Comparison of ENCODE assay signal across 1 cellular context in the genomic region with DNA sequence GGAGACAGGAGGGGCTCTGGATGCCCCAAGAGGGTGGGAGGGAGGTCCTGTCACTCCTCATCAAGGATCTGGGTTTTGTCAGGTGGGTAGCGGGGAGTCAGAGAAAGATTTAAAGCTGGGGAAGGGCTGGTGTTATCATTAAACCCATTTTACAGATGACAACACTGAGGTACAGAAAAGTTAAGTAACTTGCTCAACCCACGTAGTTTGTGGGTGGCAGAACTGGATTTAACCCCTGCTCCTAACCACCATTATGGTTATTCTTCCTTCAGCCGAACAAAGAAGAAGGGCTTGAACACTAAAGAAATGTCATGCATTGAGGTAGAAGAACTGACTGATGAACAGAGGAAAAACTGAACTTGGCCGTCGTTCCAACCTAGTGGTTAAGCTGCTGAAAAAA.
A peak's percentile ranks its signal among the peaks of the same experiment; 100 is the strongest.
TF ChIP-seq lines count a peak whose summit lies in the region.

No MANE protein-coding gene starts in this region.

TF ChIP-seq in K562, 482 proteins besides CTCF, POLR2A, EP300 and RAD21 (continued from another document):
- TF ChIP-seq, protein P1, sequence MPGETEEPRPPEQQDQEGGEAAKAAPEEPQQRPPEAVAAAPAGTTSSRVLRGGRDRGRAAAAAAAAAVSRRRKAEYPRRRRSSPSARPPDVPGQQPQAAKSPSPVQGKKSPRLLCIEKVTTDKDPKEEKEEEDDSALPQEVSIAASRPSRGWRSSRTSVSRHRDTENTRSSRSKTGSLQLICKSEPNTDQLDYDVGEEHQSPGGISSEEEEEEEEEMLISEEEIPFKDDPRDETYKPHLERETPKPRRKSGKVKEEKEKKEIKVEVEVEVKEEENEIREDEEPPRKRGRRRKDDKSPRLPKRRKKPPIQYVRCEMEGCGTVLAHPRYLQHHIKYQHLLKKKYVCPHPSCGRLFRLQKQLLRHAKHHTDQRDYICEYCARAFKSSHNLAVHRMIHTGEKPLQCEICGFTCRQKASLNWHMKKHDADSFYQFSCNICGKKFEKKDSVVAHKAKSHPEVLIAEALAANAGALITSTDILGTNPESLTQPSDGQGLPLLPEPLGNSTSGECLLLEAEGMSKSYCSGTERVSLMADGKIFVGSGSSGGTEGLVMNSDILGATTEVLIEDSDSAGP (CRISPR knock-in tag; IDR thresholded peaks at IDR 0.05), result no peak
- TF ChIP-seq RBM25 (IDR thresholded peaks at IDR 0.05; ENCODE audit: low read depth, low read length, severe bottlenecking) (peak; percentile 87), THRAP3 (IDR thresholded peaks at IDR 0.05; ENCODE audit: borderline replicate concordance) (no peak), TBP (optimal IDR thresholded peaks at IDR 0.05; ENCODE audit: low read depth, low read length) (peak; percentile 63), POLR3G (IDR thresholded peaks at IDR 0.05; ENCODE audit: extremely low read depth, insufficient read length, insufficient replicate concordance) (no peak), TCF3 (CRISPR knock-in tag; IDR thresholded peaks at IDR 0.05) (no peak), ESRRB (CRISPR knock-in tag; IDR thresholded peaks at IDR 0.05; ENCODE audit: borderline replicate concordance) (no peak), ZNF79 (CRISPR knock-in tag; IDR thresholded peaks at IDR 0.05; ENCODE audit: low read depth) (no peak), ZNF512 (tag; IDR thresholded peaks at IDR 0.05) (no peak), RBM15 (IDR thresholded peaks at IDR 0.05; ENCODE audit: insufficient read depth, low read length) (no peak), ADNP (tag; IDR thresholded peaks at IDR 0.05) (peak; percentile 65), HDAC2 (IDR thresholded peaks at IDR 0.05) (no peak), ZNF398 (CRISPR knock-in tag; IDR thresholded peaks at IDR 0.05) (no peak), PRDM10 (IDR thresholded peaks at IDR 0.05; ENCODE audit: partially characterized antibody) (no peak), ZNF174 (CRISPR knock-in tag; IDR thresholded peaks at IDR 0.05) (no peak), PTRF (tag; IDR thresholded peaks at IDR 0.05) (no peak), POLR2AphosphoS5 (IDR thresholded peaks at IDR 0.05; ENCODE audit: control insufficient read depth, insufficient read depth, low read depth, low read length) (peak; percentile 52; the same call in 1 of the 2 replicates), BCOR (IDR thresholded peaks at IDR 0.05) (peak; percentile 78), FOXJ3 (CRISPR knock-in tag; IDR thresholded peaks at IDR 0.05) (no peak)
- TF ChIP-seq, protein P2, sequence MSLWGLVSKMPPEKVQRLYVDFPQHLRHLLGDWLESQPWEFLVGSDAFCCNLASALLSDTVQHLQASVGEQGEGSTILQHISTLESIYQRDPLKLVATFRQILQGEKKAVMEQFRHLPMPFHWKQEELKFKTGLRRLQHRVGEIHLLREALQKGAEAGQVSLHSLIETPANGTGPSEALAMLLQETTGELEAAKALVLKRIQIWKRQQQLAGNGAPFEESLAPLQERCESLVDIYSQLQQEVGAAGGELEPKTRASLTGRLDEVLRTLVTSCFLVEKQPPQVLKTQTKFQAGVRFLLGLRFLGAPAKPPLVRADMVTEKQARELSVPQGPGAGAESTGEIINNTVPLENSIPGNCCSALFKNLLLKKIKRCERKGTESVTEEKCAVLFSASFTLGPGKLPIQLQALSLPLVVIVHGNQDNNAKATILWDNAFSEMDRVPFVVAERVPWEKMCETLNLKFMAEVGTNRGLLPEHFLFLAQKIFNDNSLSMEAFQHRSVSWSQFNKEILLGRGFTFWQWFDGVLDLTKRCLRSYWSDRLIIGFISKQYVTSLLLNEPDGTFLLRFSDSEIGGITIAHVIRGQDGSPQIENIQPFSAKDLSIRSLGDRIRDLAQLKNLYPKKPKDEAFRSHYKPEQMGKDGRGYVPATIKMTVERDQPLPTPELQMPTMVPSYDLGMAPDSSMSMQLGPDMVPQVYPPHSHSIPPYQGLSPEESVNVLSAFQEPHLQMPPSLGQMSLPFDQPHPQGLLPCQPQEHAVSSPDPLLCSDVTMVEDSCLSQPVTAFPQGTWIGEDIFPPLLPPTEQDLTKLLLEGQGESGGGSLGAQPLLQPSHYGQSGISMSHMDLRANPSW (CRISPR knock-in tag; IDR thresholded peaks at IDR 0.05), result no peak
